6 cellular contexts compared by ENCODE assay signal in the genomic region with DNA sequence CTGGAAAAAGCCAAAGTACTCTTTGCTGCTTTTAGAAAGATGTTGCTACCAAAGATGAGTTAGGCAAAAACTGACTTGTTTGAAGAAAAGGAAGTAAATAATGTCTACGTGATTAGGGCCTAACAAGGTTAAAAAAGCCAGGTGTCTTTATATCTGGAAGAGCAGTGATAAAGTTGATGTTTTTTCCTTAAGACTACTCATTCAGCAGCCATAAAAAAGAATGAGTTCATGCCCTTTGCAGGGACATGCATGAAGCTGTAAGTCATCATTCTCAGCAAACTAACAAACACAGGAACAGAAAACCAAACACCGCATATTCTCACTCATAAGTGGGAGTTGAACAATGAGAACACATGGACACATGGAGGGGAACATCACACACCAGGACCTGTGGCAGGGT. TPM values are rescaled to one million over a fixed set of nuclear protein-coding genes. Genes with fewer than 3 reads are reported as not detected.
"Had no signal": no experiment of that assay in that cellular context is flagged by ENCODE, and none has a peak within 500 bp of the region (broad histone marks: within the 10 kb centered on the region; RNA-seq: fewer than 3 reads in every experiment).

No MANE protein-coding gene starts in this region.

RNA-seq across cellular contexts. Expression of a gene that starts 36.9 kb away (rescaled TPM):
- total RNA-seq: adrenal gland, natural killer cell, urinary bladder had no signal
- polyA plus RNA-seq: esophagus, heart right ventricle, mammary epithelial cell, urinary bladder had no signal
